Comparison of ENCODE assay signal across 16 cellular contexts in genomic region chr20:14538433-14538832, GRCh38.
DNase-seq lines count a peak whose midpoint lies in the region; ATAC-seq and TF ChIP-seq lines count a peak whose summit lies in the region.
"Had no signal": no experiment of that assay in that cellular context is flagged by ENCODE, and none has a peak within 500 bp of the region (broad histone marks: within the 10 kb centered on the region; RNA-seq: fewer than 3 reads in every experiment).

No MANE protein-coding gene starts in this region.

- H3K27me3 Mint-ChIP-seq in activated naive CD8-positive, alpha-beta T cell treated with anti-CD3 and anti-CD28 coated beads for 36 hours, result no peaks in the 10 kb centered on the region

- no peak overlapping the region for H3K4me3 Mint-ChIP-seq in activated naive CD8-positive, alpha-beta T cell treated with anti-CD3 and anti-CD28 coated beads for 36 hours
- H3K4me3 Mint-ChIP-seq: H9 had no signal

- TF ChIP-seq POLR2A in GM18505 (IDR thresholded peaks at IDR 0.05; ENCODE audit: borderline replicate concordance, extremely low read depth, insufficient read depth, insufficient read length), result no peak

- no peak overlapping the region for H3K27ac Mint-ChIP-seq in activated naive CD8-positive, alpha-beta T cell treated with anti-CD3 and anti-CD28 coated beads for 36 hours
- H3K27ac Mint-ChIP-seq: H9 had no signal

- H3K36me3 Mint-ChIP-seq in activated naive CD8-positive, alpha-beta T cell treated with anti-CD3 and anti-CD28 coated beads for 36 hours, result no peaks in the 10 kb centered on the region

- H3K9me3 Mint-ChIP-seq in activated naive CD8-positive, alpha-beta T cell treated with anti-CD3 and anti-CD28 coated beads for 36 hours, result peaks cover 2% of the 10 kb centered on the region
- H3K9me3 Mint-ChIP-seq: H9 had no signal

- H3K4me1 Mint-ChIP-seq in activated naive CD8-positive, alpha-beta T cell treated with anti-CD3 and anti-CD28 coated beads for 36 hours, result no peaks in the 10 kb centered on the region
- H3K4me1 Mint-ChIP-seq: H9 had no signal

- ATAC-seq in GM18505 (IDR thresholded peaks at IDR 0.05; ENCODE audit: unreplicated experiment) (peak; percentile 96), GM19463 (IDR thresholded peaks at IDR 0.05; ENCODE audit: unreplicated experiment) (peak; percentile 91), HG02852 (IDR thresholded peaks at IDR 0.05; ENCODE audit: unreplicated experiment) (peak; percentile 99), HG03565 (IDR thresholded peaks at IDR 0.05; ENCODE audit: unreplicated experiment) (peak; percentile 96), GM21737 (IDR thresholded peaks at IDR 0.05; ENCODE audit: unreplicated experiment) (no peak)
- ATAC-seq: pancreas had no signal

- DNase-seq in superior temporal gyrus (ENCODE audit: extremely low spot score), result no peak
- no peak for DNase-seq in activated naive CD8-positive, alpha-beta T cell treated with anti-CD3 and anti-CD28 coated beads for 36 hours
- no peak for DNase-seq in stimulated activated CD4-positive, alpha-beta T cell treated with anti-CD3 and anti-CD28 coated beads, Interleukin-4, amount 100 ng/mL, for 1 hour
- DNase-seq: activated CD4-positive, alpha-beta T cell treated with anti-CD3 and anti-CD28 coated beads, Interleukin-2, amount 50 U/mL, for 1 hour; activated naive CD4-positive, alpha-beta T cell treated with Interleukin-2 at 50 U/mL for 16 hours; EL; H9; mesenchymal stem cell; NCI-H2081 treated with DMSO at 0.1 percent for 48 hours; pancreas; stimulated activated CD4-positive, alpha-beta T cell treated with anti-CD3 and anti-CD28 coated beads, Interleukin-15, amount 100 ng/mL, for 24 hours had no signal
